In the genomic region with DNA sequence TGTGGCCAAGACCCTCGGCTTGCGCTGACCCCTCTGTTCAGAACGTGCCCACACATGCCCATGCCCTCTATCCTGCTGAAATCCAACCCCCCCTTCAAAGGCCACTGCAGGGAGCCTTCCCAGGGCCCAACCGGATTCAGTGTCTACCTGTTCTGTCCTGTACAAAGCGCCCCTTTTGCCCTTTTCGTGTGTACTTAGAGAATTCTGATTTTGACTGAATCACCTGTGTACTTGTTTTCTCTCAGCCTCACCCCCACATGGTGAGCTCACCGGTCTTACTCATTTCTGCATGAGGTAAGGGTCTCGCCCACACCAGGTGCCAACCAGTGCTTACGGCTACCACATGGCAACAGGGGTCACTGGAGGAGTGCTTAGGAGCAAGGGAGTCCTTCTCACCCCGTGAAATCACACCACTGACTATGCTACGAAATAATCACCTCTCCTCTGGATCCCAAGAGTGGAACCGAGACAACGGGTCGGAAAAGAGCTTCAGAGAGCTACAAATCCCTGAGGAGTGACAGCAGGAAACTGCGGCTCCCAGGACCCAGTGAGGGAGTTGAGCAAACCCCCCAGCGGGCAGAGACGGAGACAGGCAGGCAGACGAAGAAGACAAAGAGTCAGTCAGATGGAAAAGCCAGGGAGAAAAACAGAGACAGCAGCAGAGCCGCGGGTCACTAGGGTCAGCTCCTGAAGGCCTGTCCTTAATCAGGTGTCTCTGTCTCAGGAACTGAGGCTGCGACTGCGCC, we compare ENCODE assay signal across 9 cellular contexts. TPM values are rescaled to one million over a fixed set of nuclear protein-coding genes. Genes with fewer than 3 reads are reported as not detected.
DNase-seq lines count a peak whose midpoint lies in the region; ATAC-seq and TF ChIP-seq lines count a peak whose summit lies in the region.
"Had no signal": no experiment of that assay in that cellular context is flagged by ENCODE, and none has a peak within 500 bp of the region (broad histone marks: within the 10 kb centered on the region; RNA-seq: fewer than 3 reads in every experiment).

No MANE protein-coding gene starts in this region.

- no peak for TF ChIP-seq POLR2A in stomach (IDR thresholded peaks at IDR 0.05)

- H3K9me3 ChIP-seq in left lung (no peaks in the 10 kb centered on the region), stomach (no peaks in the 10 kb centered on the region), HAP-1 (no peaks in the 10 kb centered on the region)

- peak overlapping the region; percentile 59 for H3K4me2 ChIP-seq in KMS-11

- H3K9me3 Mint-ChIP-seq in activated naive CD4-positive, alpha-beta T cell treated with anti-CD3 and anti-CD28 coated beads, Interleukin-2, amount 50 U/mL, for 24 hours, result no peaks in the 10 kb centered on the region

- in situ Hi-C loops in HAP-1 (cut with MboI; ENCODE audit: low sequenced_read_pairs), result loop anchor here (10.0 kb wide), 2 partner anchors 53 to 213 kb away; a partner anchor contains a TSS

- H3K27ac Mint-ChIP-seq in activated naive CD4-positive, alpha-beta T cell treated with anti-CD3 and anti-CD28 coated beads, Interleukin-2, amount 50 U/mL, for 24 hours, result peak overlapping the region; percentile 94

- H3K9ac ChIP-seq in KMS-11, result no peak overlapping the region

- no peak overlapping the region for H3K27ac ChIP-seq in KMS-11
- H3K27ac ChIP-seq in left lung, result peak overlapping the region; percentile 95 to 98
- H3K27ac ChIP-seq in stomach, result peak overlapping the region; percentile 60 to 94 (median 92)

- no peaks in the 10 kb centered on the region for H3K36me3 Mint-ChIP-seq in activated naive CD4-positive, alpha-beta T cell treated with anti-CD3 and anti-CD28 coated beads, Interleukin-2, amount 50 U/mL, for 24 hours

- H4K20me1 ChIP-seq in KMS-11 (ENCODE audit: insufficient read depth), result no peaks in the 10 kb centered on the region

- CTCF ChIA-PET in AG04449 (lab: Yijun Ruan, JAX), result interaction anchor here (0.9 to 7.6 kb wide), 25 partner anchors 8 to 215 kb away, joined by 3 to 401 read pairs (median 6); a partner anchor contains a TSS

- no peaks in the 10 kb centered on the region for H3K27me3 Mint-ChIP-seq in activated naive CD4-positive, alpha-beta T cell treated with anti-CD3 and anti-CD28 coated beads, Interleukin-2, amount 50 U/mL, for 24 hours

- DNase-seq in AG04449 (ENCODE audit: low read depth, low spot score), result no peak
- DNase-seq in left lung, result no peak
- no peak for DNase-seq in stomach
- DNase-seq in NCI-H526 treated with DMSO at 0.1 percent for 48 hours (lab: John Stamatoyannopoulos, UW), result no peak
- DNase-seq in HAP-1 (ENCODE audit: low spot score in 2 of 2), result no peak

- H2AFZ ChIP-seq in KMS-11 (ENCODE audit: low read depth), result peak overlapping the region; percentile 98

- H3K4me1 ChIP-seq in KMS-11 (ENCODE audit: low read depth, poor library complexity, severe bottlenecking) (peaks cover 23% of the 10 kb centered on the region), left lung (peaks cover 35 to 72% of the 10 kb centered on the region in 2 donors), stomach (peaks cover 35 to 55% (median 46%) of the 10 kb centered on the region in 4 donors), HAP-1 (peaks cover 12% of the 10 kb centered on the region)

- POLR2A ChIA-PET in AG04449 (lab: Yijun Ruan, JAX), result interaction anchor here (0.8 to 2.4 kb wide), 9 partner anchors 14 to 67 kb away, joined by 3 to 27 read pairs (median 5); a partner anchor contains a TSS

- TF ChIP-seq CTCF in AG04449 (IDR thresholded peaks at IDR 0.05; ENCODE audit: insufficient read depth, low read length, missing control alignments) (no peak), KMS-11 (conservative IDR thresholded peaks at IDR 0.05; ENCODE audit: low read depth, low read length) (no peak), left lung (IDR thresholded peaks at IDR 0.05) (no peak), stomach (IDR thresholded peaks at IDR 0.05) (no peak)

- 80 to 85% (median 82%) methylated on average over 21 to 22 of the region's 22 CpGs for WGBS in stomach, 5 donors

- H3K4me3 Mint-ChIP-seq in activated naive CD4-positive, alpha-beta T cell treated with anti-CD3 and anti-CD28 coated beads, Interleukin-2, amount 50 U/mL, for 24 hours, result peak overlapping the region; percentile 66

- H3K4me3 ChIP-seq in AG04449 (ENCODE audit: low read depth, low read length) (peak overlapping the region; percentile 23), KMS-11 (IDR thresholded peaks at IDR 0.05; ENCODE audit: insufficient read depth, low read depth, low read length) (no peak overlapping the region), left lung (peak overlapping the region in 1 of 2 donors; percentile 17), stomach (peak overlapping the region in 2 of 4 donors; percentile 25 to 26), HAP-1 (no peak overlapping the region)

- no peaks in the 10 kb centered on the region for H3K79me2 ChIP-seq in KMS-11 (ENCODE audit: insufficient read depth, low read depth)

- peaks cover 49% of the 10 kb centered on the region for H3K4me1 Mint-ChIP-seq in activated naive CD4-positive, alpha-beta T cell treated with anti-CD3 and anti-CD28 coated beads, Interleukin-2, amount 50 U/mL, for 24 hours

- H3K27me3 ChIP-seq in KMS-11 (ENCODE audit: insufficient read depth, low read depth) (no peaks in the 10 kb centered on the region), left lung (no peaks in the 10 kb centered on the region), stomach (no peaks in the 10 kb centered on the region), HAP-1 (ENCODE audit: low read depth) (no peaks in the 10 kb centered on the region)

- no peak for ATAC-seq in left lung
- ATAC-seq in GM19023 (IDR thresholded peaks at IDR 0.05; ENCODE audit: unreplicated experiment), result no peak

- TF ChIP-seq EP300 in stomach (IDR thresholded peaks at IDR 0.05), result no peak

- H3K36me3 ChIP-seq in KMS-11 (ENCODE audit: insufficient read depth) (no peaks in the 10 kb centered on the region), left lung (no peaks in the 10 kb centered on the region), stomach (no peaks in the 10 kb centered on the region), HAP-1 (replicated peaks) (no peaks in the 10 kb centered on the region)

- intact Hi-C loops in left lung (cut with DNase I) (loop anchor here (5.0 to 10.0 kb wide), 3 partner anchors 35 to 55 kb away; no protein-coding TSS in a partner anchor), stomach (cut with DNase I; ENCODE audit: low total_unique reads) (loop anchor here (5.0 kb wide), 1 partner anchor 35 kb away; no protein-coding TSS in a partner anchor)

RNA-seq across cellular contexts. Expression of a gene that starts 2.1 kb away (rescaled TPM):
- total RNA-seq in left lung (10 to 100 TPM in 1 of 2 donors, 1 to 10 TPM in 1; 7.1 to 25.9 TPM), stomach (10 to 100 TPM in 1 of 5 donors, 1 to 10 TPM in 1, not detected in 3; 2.2 to 12.7 TPM)
- polyA plus RNA-seq in stomach, result 1,000 to 10,000 TPM in 1 of 3 donors, 1 to 10 TPM in 2; 4.9 to 1,809 (median 8.3) TPM

RNA-seq across cellular contexts. Expression of a gene that starts 18.7 kb away (rescaled TPM):
- 1 to 10 TPM; 1.7 to 7.7 TPM for total RNA-seq in left lung
- not detected for total RNA-seq in stomach
- polyA plus RNA-seq in stomach, result 10 to 100 TPM in 1 of 3 donors, 1 to 10 TPM in 2; 2.6 to 15.0 (median 5.4) TPM

RNA-seq across cellular contexts. Expression of a gene that starts 22.2 kb away (rescaled TPM):
- total RNA-seq in left lung (1,000 to 10,000 TPM in 1 of 2 donors, 100 to 1,000 TPM in 1; 257 to 1,192 TPM), stomach (10 to 100 TPM in 4 of 5 donors, 1 to 10 TPM in 1; 9.9 to 53.3 (median 19.4) TPM)
- polyA plus RNA-seq in stomach, result 100 to 1,000 TPM; 145 to 541 (median 274) TPM

RNA-seq across cellular contexts. Expression of a gene that starts 27.1 kb away (rescaled TPM):
- under 1 TPM in 1 of 2 donors, not detected in 1; 0.42 TPM for total RNA-seq in left lung
- not detected for total RNA-seq in stomach
- not detected for polyA plus RNA-seq in stomach
- total RNA-seq: subcutaneous adipose tissue had no signal

RNA-seq across cellular contexts. Expression of a gene that starts 32.0 kb away (rescaled TPM):
- total RNA-seq in left lung, result 1,000 to 10,000 TPM; 1,672 to 1,797 TPM
- 100 to 1,000 TPM; 154 to 680 (median 330) TPM for total RNA-seq in stomach
- 1,000 to 10,000 TPM; 1,447 to 2,520 (median 1,620) TPM for polyA plus RNA-seq in stomach

Comparison
In these comparisons a context has a peak if more than half of its experiments do, and no peak if none do; other contexts are left out.
1. RNA of a gene that starts 22.2 kb away (total RNA-seq): 257 to 1,192 TPM in left lung; 9.9 to 53.3 TPM in stomach; every median in the first group is over 4 times any median in the second.